1 cellular context compared by ENCODE assay signal in the genomic region with DNA sequence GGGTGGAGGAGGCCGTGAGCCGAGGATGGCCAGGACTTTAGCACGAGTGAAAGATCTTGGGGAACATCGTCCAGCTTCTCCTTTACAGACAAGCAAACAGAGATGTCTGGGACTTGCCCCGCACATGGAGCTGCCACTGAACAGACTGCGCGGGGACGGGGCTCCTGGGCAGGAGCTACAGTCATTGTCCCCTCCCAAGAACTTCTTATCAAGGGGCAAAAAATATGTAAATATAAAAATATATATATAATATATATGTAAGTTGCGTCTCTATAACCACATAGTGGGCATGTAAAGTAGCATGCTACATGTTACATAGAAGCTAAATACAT.
TF ChIP-seq lines count a peak whose summit lies in the region.

No MANE protein-coding gene starts in this region.

TF ChIP-seq in HepG2, 621 proteins besides CTCF, POLR2A, EP300 and RAD21 (continued from another document):
- no peak for TF ChIP-seq NR2F6 (IDR thresholded peaks at IDR 0.05)
- TF ChIP-seq NR2F6 (CRISPR knock-in tag; IDR thresholded peaks at IDR 0.05): no peak
- TF ChIP-seq ZNF441 (CRISPR knock-in tag; IDR thresholded peaks at IDR 0.05; ENCODE audit: borderline replicate concordance): no peak
- TF ChIP-seq NKX3-1 (CRISPR knock-in tag; IDR thresholded peaks at IDR 0.05): no peak
- no peak for TF ChIP-seq SP140L (CRISPR knock-in tag; IDR thresholded peaks at IDR 0.05; ENCODE audit: borderline replicate concordance)
- TF ChIP-seq RFXAP (CRISPR knock-in tag; IDR thresholded peaks at IDR 0.05; ENCODE audit: borderline replicate concordance): no peak
- TF ChIP-seq ZNF572 (CRISPR knock-in tag; IDR thresholded peaks at IDR 0.05): no peak
- no peak for TF ChIP-seq SRSF4 (IDR thresholded peaks at IDR 0.05; ENCODE audit: low read depth, low read length, poor library complexity, severe bottlenecking)
- no peak for TF ChIP-seq TEF (CRISPR knock-in tag; IDR thresholded peaks at IDR 0.05)
- no peak for TF ChIP-seq MIER2 (CRISPR knock-in tag; IDR thresholded peaks at IDR 0.05)
